In genomic region chr4:9785926-9786325, GRCh38 we compare ENCODE assay signal across 27 cellular contexts. TPM values are rescaled to one million over a fixed set of nuclear protein-coding genes. Genes with fewer than 3 reads are reported as not detected.
DNase-seq lines count a peak whose midpoint lies in the region; ATAC-seq, FAIRE-seq and TF ChIP-seq lines count a peak whose summit lies in the region.
"Had no signal": no experiment of that assay in that cellular context is flagged by ENCODE, and none has a peak within 500 bp of the region (broad histone marks: within the 10 kb centered on the region; RNA-seq: fewer than 3 reads in every experiment).

No MANE protein-coding gene starts in this region.

- H3K4me1 ChIP-seq in HepG2 (ENCODE audit: insufficient read depth, low read length) (no peaks in the 10 kb centered on the region), right lobe of liver (no peaks in the 10 kb centered on the region), transverse colon (peaks cover 0 to 6% (median 4%) of the 10 kb centered on the region in 4 donors)
- H3K4me1 ChIP-seq: A549; BE2C; BLaER1 treated with 17β-estradiol and CSF1 and Interleukin-3, amounts not matched to agents 10 nM and 100 nM had no signal

- no peak overlapping the region for H2AFZ ChIP-seq in HepG2 (ENCODE audit: low read length)
- H2AFZ ChIP-seq: GM23248 had no signal

- no peak for TF ChIP-seq EP300 in HepG2 (IDR thresholded peaks at IDR 0.05; ENCODE audit: low read depth in 2 of 2, low read length in 2 of 2)
- TF ChIP-seq EP300 in HepG2 (CRISPR knock-in tag; IDR thresholded peaks at IDR 0.05; ENCODE audit: borderline replicate concordance), result no peak
- TF ChIP-seq EP300 in transverse colon (IDR thresholded peaks at IDR 0.05; ENCODE audit: low read depth), result no peak

- in situ Hi-C loops in HepG2 (cut with HindIII; ENCODE audit: extremely low pct_ligation_motif_present, low pct_unique_long_range_greater_than_20kb), result no loop called here
- in situ Hi-C loops in transverse colon (cut with MboI; ENCODE audit: low pct_ligation_motif_present in 1 of 4, low pct_unique_long_range_greater_than_20kb in 1 of 4, low sequenced_read_pairs in 3 of 4), result no loop called here

- DNase-seq in HepG2 (ENCODE audit: low spot score), result no peak
- no peak for DNase-seq in right lobe of liver
- peak; percentile 20 to 63 for DNase-seq in left colon
- DNase-seq in transverse colon, result peak; percentile 51
- no peak for DNase-seq in COLO668 (lab: John Stamatoyannopoulos, UW; ENCODE audit: unreplicated experiment)
- DNase-seq: 8988T; ACHN; AML-193; BE2C; Calu3; CD4-positive, alpha-beta T cell; CD8-positive, alpha-beta memory T cell; COR-L47; DMS53; DMS79 treated with DMSO at 0.1 percent for 48 hours; GF-D8; GM23248; H7; HCEC 1CT had no signal

- no peak overlapping the region for H3K4me2 ChIP-seq in HepG2 (ENCODE audit: low read depth, low read length)
- H3K4me2 ChIP-seq: A549; BLaER1 treated with 17β-estradiol and CSF1 and Interleukin-3, amounts not matched to agents 10 nM and 100 nM had no signal

- BruUV-seq in HepG2 (replicated peaks; lab: Mats Ljungman, UMichigan), result no TSS peak

- H3K79me2 ChIP-seq in HepG2 (ENCODE audit: insufficient read depth, low read length), result no peaks in the 10 kb centered on the region

- ATAC-seq in HepG2 (no peak), right lobe of liver (no peak), left colon (peak; percentile 69), GM21576 (IDR thresholded peaks at IDR 0.05; ENCODE audit: unreplicated experiment) (no peak)
- ATAC-seq: A549 had no signal

- 97% methylated on average over 5 of the region's 5 CpGs for WGBS in HepG2 (ENCODE audit: low lambda C conversion rate)
- 82% methylated on average over 4 of the region's 5 CpGs for WGBS in right lobe of liver (ENCODE audit: insufficient coverage, low coverage, low lambda C conversion rate, missing lambda C conversion rate)
- 33 to 36% methylated on average over 5 of the region's 5 CpGs for WGBS in transverse colon (ENCODE audit: low coverage in 1 of 2), 2 donors

- no peak overlapping the region for H3K9ac ChIP-seq in HepG2 (ENCODE audit: insufficient read depth, low read depth, low read length)
- H3K9ac ChIP-seq: BLaER1 treated with 17β-estradiol and CSF1 and Interleukin-3, amounts not matched to agents 10 nM and 100 nM; GM23248 had no signal

- no peak for TF ChIP-seq CTCF in HepG2 (CRISPR knock-in tag; IDR thresholded peaks at IDR 0.05)
- TF ChIP-seq CTCF in right lobe of liver (IDR thresholded peaks at IDR 0.05), result no peak
- no peak for TF ChIP-seq CTCF in transverse colon (IDR thresholded peaks at IDR 0.05)

- no peak for FAIRE-seq in HepG2 (lab: Jason Lieb, UNC)
- FAIRE-seq: A549, GM12891, H1 had no signal

- intact Hi-C loops in HepG2 (cut with micrococcal nuclease; ENCODE audit: unreplicated experiment) (no loop called here), right lobe of liver (cut with DNase I) (no loop called here), left colon (cut with DNase I, micrococcal nuclease) (no loop called here), transverse colon (cut with DNase I; ENCODE audit: low total_unique reads) (no loop called here)

- H3K27me3 ChIP-seq in HepG2 (ENCODE audit: control insufficient read depth in 1 of 2, insufficient read depth in 2 of 2, low read length in 2 of 2) (no peaks in the 10 kb centered on the region), right lobe of liver (no peaks in the 10 kb centered on the region), transverse colon (peaks cover 20% of the 10 kb centered on the region)
- H3K27me3 ChIP-seq: BE2C; BLaER1 treated with 17β-estradiol and CSF1 and Interleukin-3, amounts not matched to agents 10 nM and 100 nM had no signal

- H3K36me3 ChIP-seq in HepG2 (replicated peaks in 1 of 2; ENCODE audit: control insufficient read depth in 1 of 2, insufficient read depth in 2 of 2, low read length in 2 of 2) (no peaks in the 10 kb centered on the region), right lobe of liver (no peaks in the 10 kb centered on the region), transverse colon (no peaks in the 10 kb centered on the region)
- H3K36me3 ChIP-seq: BE2C; BLaER1 treated with 17β-estradiol and CSF1 and Interleukin-3, amounts not matched to agents 10 nM and 100 nM had no signal

- H3K27ac ChIP-seq in HepG2 (ENCODE audit: extremely low read length, insufficient read depth, low read length) (no peak overlapping the region), right lobe of liver (no peak overlapping the region), transverse colon (peak overlapping the region; percentile 30 to 73 (median 44))
- H3K27ac ChIP-seq: A549; BLaER1 treated with 17β-estradiol and CSF1 and Interleukin-3, amounts not matched to agents 10 nM and 100 nM; GM23248 had no signal

- no peak for TF ChIP-seq RAD21 in HepG2 (CRISPR knock-in tag; IDR thresholded peaks at IDR 0.05)

- TF ChIP-seq POLR2A in HepG2 (IDR thresholded peaks at IDR 0.05; ENCODE audit: insufficient read depth in 1 of 2, low read depth in 2 of 2, low read length in 2 of 2), result no peak
- TF ChIP-seq POLR2A in right lobe of liver (IDR thresholded peaks at IDR 0.05), result no peak
- no peak for TF ChIP-seq POLR2A in transverse colon (IDR thresholded peaks at IDR 0.05)

- no peaks in the 10 kb centered on the region for H3K9me3 ChIP-seq in HepG2 (ENCODE audit: low read length)
- H3K9me3 ChIP-seq in right lobe of liver, result no peaks in the 10 kb centered on the region
- H3K9me3 ChIP-seq in transverse colon, result no peaks in the 10 kb centered on the region
- H3K9me3 ChIP-seq: A549, BE2C had no signal

- POLR2A ChIA-PET in HepG2 (lab: Yijun Ruan, JAX), result no interaction called here

- H4K20me1 ChIP-seq in HepG2 (ENCODE audit: insufficient read depth, low read length), result no peaks in the 10 kb centered on the region
- H4K20me1 ChIP-seq: BLaER1 treated with 17β-estradiol and CSF1 and Interleukin-3, amounts not matched to agents 10 nM and 100 nM had no signal

- H3K4me3 ChIP-seq in HepG2 (replicated peaks in 1 of 3; ENCODE audit: insufficient read depth in 1 of 3, low read depth in 2 of 3, low read length in 3 of 3) (no peak overlapping the region), right lobe of liver (no peak overlapping the region), transverse colon (no peak overlapping the region)
- H3K4me3 ChIP-seq: A549; BLaER1 treated with 17β-estradiol and CSF1 and Interleukin-3, amounts not matched to agents 10 nM and 100 nM; GM23248 had no signal

- CTCF ChIA-PET in HepG2 (lab: Yijun Ruan, JAX; ENCODE audit: low intra/inter-chr PET ratio, low total read pairs), result no interaction called here

TF ChIP-seq in HepG2, 621 proteins besides CTCF, POLR2A, EP300 and RAD21:
- TF ChIP-seq ZNF883 (CRISPR knock-in tag; IDR thresholded peaks at IDR 0.05; ENCODE audit: not compliant biosample characterization) (no peak), ZNF629 (CRISPR knock-in tag; conservative IDR thresholded peaks at IDR 0.05) (0 out of 2 replicates have a peak, but pooled peaks have one; percentile 5)

RNA-seq across cellular contexts. Expression of gene DRD5, which starts 4.5 kb away (rescaled TPM):
- total RNA-seq in HepG2 (2016; rRNA removed; fragmentation: Illumina TruSeq; extraction: Trizol) (not detected in 2 replicates), right lobe of liver (not detected), left colon (under 1 TPM in 1 of 2 donors, not detected in 1; 0.28 TPM), transverse colon (not detected)
- total RNA-seq in HepG2 (2016; cell fraction: cytosol; rRNA removed; fragmentation: Illumina TruSeq; extraction: Trizol; ENCODE audit: low read depth), result not detected in 2 replicates
- total RNA-seq in HepG2 (2016; cell fraction: insoluble cytoplasmic fraction; rRNA removed; fragmentation: Illumina TruSeq; extraction: Trizol), result not detected in 2 replicates
- not detected in 2 replicates for total RNA-seq in HepG2 (2016; cell fraction: membrane; rRNA removed; fragmentation: Illumina TruSeq; extraction: Trizol)
- total RNA-seq in HepG2 (2016; cell fraction: nucleus; rRNA removed; fragmentation: Illumina TruSeq; extraction: Trizol), result not detected in 2 replicates
- polyA plus RNA-seq in HepG2 (2011; rRNA removed), result not detected in 2 replicates
- polyA plus RNA-seq in HepG2 (2011; cell fraction: cytosol; rRNA removed), result not detected in 2 replicates
- not detected in 2 replicates for polyA plus RNA-seq in HepG2 (2011; cell fraction: nucleus; rRNA removed)
- 0.09 and 0.13 TPM in 2 replicates for polyA plus RNA-seq in HepG2 (2012)
- polyA plus RNA-seq in HepG2 (2016; cell fraction: cytosol; fragmentation: Illumina TruSeq; extraction: Trizol; ENCODE audit: low read depth), result not detected in 2 replicates
- not detected in 2 replicates for polyA plus RNA-seq in HepG2 (2016; cell fraction: insoluble cytoplasmic fraction; fragmentation: Illumina TruSeq; extraction: Trizol; ENCODE audit: low read depth)
- polyA plus RNA-seq in HepG2 (2016; cell fraction: membrane; fragmentation: Illumina TruSeq; extraction: Trizol; ENCODE audit: low read depth), result not detected in 2 replicates
- polyA plus RNA-seq in HepG2 (2016; cell fraction: nucleus; fragmentation: Illumina TruSeq; extraction: Trizol; ENCODE audit: insufficient read depth, low read depth), result not detected in 2 replicates
- polyA minus RNA-seq in HepG2 (2011; rRNA and poly(A)+ RNA removed; ENCODE audit: low replicate concordance), result 0.18 TPM in 1 of 2 replicates, not detected in the other
- not detected in 2 replicates for polyA minus RNA-seq in HepG2 (2011; cell fraction: cytosol; rRNA and poly(A)+ RNA removed)
- polyA minus RNA-seq in HepG2 (2011; cell fraction: nucleus; rRNA and poly(A)+ RNA removed), result not detected in 2 replicates
- total RNA-seq: Calu3; CD4-positive, alpha-beta T cell; CD8-positive, alpha-beta memory T cell; Daoy; G401; GM23248; H7 had no signal
- polyA plus RNA-seq: A549; CD14-positive monocyte; CD8-positive, alpha-beta memory T cell; GM23248 had no signal

Comparison
In these comparisons a context has a peak if more than half of its experiments do, and no peak if none do; other contexts are left out.
1. DNase-seq: peak in left colon (2 of 2) and transverse colon (single experiment); none in HepG2 (single experiment), right lobe of liver (0 of 3) and COLO668 (single experiment).
2. H3K27ac ChIP-seq: peak in transverse colon (4 of 4); none in HepG2 (single experiment) and right lobe of liver (0 of 3).